8 cellular contexts compared by ENCODE assay signal in genomic region chr3:51501833-51502561, GRCh38. TPM values are rescaled to one million over a fixed set of nuclear protein-coding genes. Genes with fewer than 3 reads are reported as not detected.
DNase-seq lines count a peak whose midpoint lies in the region; ATAC-seq and TF ChIP-seq lines count a peak whose summit lies in the region.

No MANE protein-coding gene starts in this region.

- no peak overlapping the region for H3K56ac ChIP-seq in IMR-90 (ENCODE audit: extremely low read depth, insufficient read depth, low read length)

- CTCF ChIA-PET in IMR-90 (lab: Yijun Ruan, JAX) = interaction anchor here (0.6 to 5.2 kb wide), 8 partner anchors 79 to 297 kb away, joined by 3 to 34 read pairs (median 4); no protein-coding TSS in a partner anchor
- CTCF ChIA-PET in RWPE1 (lab: Yijun Ruan, JAX) = interaction anchor here (0.6 to 2.4 kb wide), 10 partner anchors 136 to 471 kb away, joined by 3 to 10 read pairs (median 4); no protein-coding TSS in a partner anchor

- H3K4me1 ChIP-seq in IMR-90 (ENCODE audit: control insufficient read depth, insufficient read depth, low read length) (no peaks in the 10 kb centered on the region), foreskin keratinocyte (no peaks in the 10 kb centered on the region)

- H4K20me1 ChIP-seq in IMR-90 (ENCODE audit: insufficient read depth, low read length) = peaks cover 12% of the 10 kb centered on the region

- H3K23ac ChIP-seq in IMR-90 (ENCODE audit: low read depth, low read length) = no peak overlapping the region

- H4K5ac ChIP-seq in IMR-90 (ENCODE audit: low read depth, low read length) = peak overlapping the region; percentile 65; the same call in 1 of the 2 replicates

- intact Hi-C loops in IMR-90 (cut with micrococcal nuclease) = loop anchor here (1.0 to 5.0 kb wide), 6 partner anchors 37 to 885 kb away; partner anchors contain the start of genes MAPKAPK3 and RAD54L2

- 0% methylated on average over 3 of the region's 6 CpGs; no CpG with 5 or more reads in 1 of the 2 experiments for WGBS in IMR-90 (ENCODE audit: extremely low coverage in 2 of 2, insufficient read length in 1 of 2), 2 experiments

- H2BK15ac ChIP-seq in IMR-90 (ENCODE audit: low read depth, low read length) = no peak overlapping the region

- peak; percentile 91 for TF ChIP-seq RAD21 in IMR-90 (IDR thresholded peaks at IDR 0.05; ENCODE audit: low read length)

- H3K79me1 ChIP-seq in IMR-90 (ENCODE audit: low read depth in 1 of 2, low read length in 2 of 2) = peaks cover 0 to 8% of the 10 kb centered on the region in 2 experiments; a peak in 3 of 4 replicates

- no peak for TF ChIP-seq POLR2A in IMR-90 (IDR thresholded peaks at IDR 0.05; ENCODE audit: low read depth, low read length)

- POLR2A ChIA-PET in IMR-90 (lab: Charles Lee; ENCODE audit: unreplicated experiment) (no interaction called here), RWPE1 (lab: Yijun Ruan, JAX; ENCODE audit: low non-redundant PET) (no interaction called here)

- H3K18ac ChIP-seq in IMR-90 (ENCODE audit: low read depth, low read length) = no peak overlapping the region

- TF ChIP-seq CTCF in IMR-90 (conservative IDR thresholded peaks at IDR 0.05; ENCODE audit: low read depth, low read length) (peak; percentile 89), RWPE1 (conservative IDR thresholded peaks at IDR 0.05; ENCODE audit: low read depth) (peak; percentile 92), foreskin keratinocyte (conservative IDR thresholded peaks at IDR 0.05) (peak; percentile 89)

- no peaks in the 10 kb centered on the region for H3K9me1 ChIP-seq in IMR-90 (ENCODE audit: insufficient read depth, low read length)

- H3K9me3 ChIP-seq in IMR-90 (ENCODE audit: control insufficient read depth, insufficient read depth, low read length) = no peaks in the 10 kb centered on the region

- H2AK9ac ChIP-seq in IMR-90 (replicated peaks; ENCODE audit: low read depth, low read length, poor library complexity) = peak overlapping the region; percentile 83

- dilution Hi-C loops in IMR-90 (cut with HindIII; ENCODE audit: low sequenced_read_pairs, unreplicated experiment) = no loop called here

- H3K4ac ChIP-seq in IMR-90 (ENCODE audit: low read depth, low read length) = no peak overlapping the region

- H3K9ac ChIP-seq in IMR-90 (ENCODE audit: low read depth, low read length) = no peak overlapping the region

- no peak overlapping the region for H3K14ac ChIP-seq in IMR-90 (replicated peaks; ENCODE audit: low read depth, low read length)

- H2BK5ac ChIP-seq in IMR-90 (ENCODE audit: low read depth, low read length, poor library complexity, severe bottlenecking) = no peak overlapping the region

- H2BK20ac ChIP-seq in IMR-90 (ENCODE audit: low read depth, low read length) = no peak overlapping the region

- in situ Hi-C loops in IMR-90 (cut with MboI; ENCODE audit: low sequenced_read_pairs) = loop anchor here (5.0 to 25.0 kb wide), 3 partner anchors 133 to 285 kb away; partner anchors contain the start of gene IQCF6

- peak overlapping the region; percentile 85 for H2AFZ ChIP-seq in IMR-90 (replicated peaks; ENCODE audit: low read length, poor library complexity)

- H3K4me2 ChIP-seq in IMR-90 (ENCODE audit: low read depth, low read length) = no peak overlapping the region

- no peak overlapping the region for H4K91ac ChIP-seq in IMR-90 (ENCODE audit: insufficient read depth, low read depth, low read length)

- BruUV-seq in IMR-90 (replicated peaks; lab: Mats Ljungman, UMichigan) = no TSS peak

- no peak overlapping the region for H3K27ac ChIP-seq in IMR-90 (ENCODE audit: insufficient read depth, low read length)
- no peak overlapping the region for H3K27ac ChIP-seq in RWPE1
- no peak overlapping the region for H3K27ac ChIP-seq in foreskin keratinocyte

- H3K36me3 ChIP-seq in IMR-90 (ENCODE audit: control insufficient read depth, insufficient read depth, low read length) = no peaks in the 10 kb centered on the region

- peak overlapping the region; percentile 63 to 96; a peak in 3 of 4 replicates for H4K8ac ChIP-seq in IMR-90 (ENCODE audit: low read depth in 2 of 2, low read length in 2 of 2)

- DNase-seq in GM04504 (ENCODE audit: low read depth) (peak; percentile 39), IMR-90 (peak; percentile 71), RWPE1 (ENCODE audit: low spot score) (peak; percentile 42), foreskin keratinocyte (peak in 1 of 2 donors; percentile 29), nucleus accumbens (lab: John Stamatoyannopoulos, UW) (peak in 53 of 56 donors; percentile 10 to 86 (median 54)), superior temporal gyrus (ENCODE audit: extremely low spot score) (peak; percentile 91)
- DNase-seq in activated effector memory CD4-positive, alpha-beta T cell treated with Interleukin-2 at 50 U/mL for 16 hours = peak; percentile 70

- no peak overlapping the region for H2BK120ac ChIP-seq in IMR-90 (ENCODE audit: low read depth, low read length)

- ATAC-seq in IMR-90 (ENCODE audit: low read depth) (peak; percentile 35; the same call in 1 of the 2 replicates), foreskin keratinocyte (peak; percentile 20), GM18498 (IDR thresholded peaks at IDR 0.05; ENCODE audit: unreplicated experiment) (no peak)

- no peak overlapping the region for H2AK5ac ChIP-seq in IMR-90 (ENCODE audit: low read depth, low read length)

- peaks cover under 1% of the 10 kb centered on the region; the same call in 1 of the 2 replicates for H3K27me3 ChIP-seq in IMR-90 (ENCODE audit: control insufficient read depth, insufficient read depth, low read length)
- no peaks in the 10 kb centered on the region for H3K27me3 ChIP-seq in foreskin keratinocyte

- H3K4me3 ChIP-seq in IMR-90 (ENCODE audit: insufficient read depth, low read depth, low read length) = no peak overlapping the region

TF ChIP-seq in IMR-90, 13 proteins besides CTCF, POLR2A, EP300 and RAD21:
- TF ChIP-seq BHLHE40 (IDR thresholded peaks at IDR 0.05; ENCODE audit: low read depth, low read length) (no peak; the same call in 1 of the 2 replicates), SMC3 (IDR thresholded peaks at IDR 0.05; ENCODE audit: low read depth, low read length) (peak; percentile 90), ELK1 (IDR thresholded peaks at IDR 0.05; ENCODE audit: borderline replicate concordance, low read depth, low read length) (no peak)

RNA-seq across cellular contexts. Expression of gene DCAF1, which starts 2.2 kb away (rescaled TPM):
- total RNA-seq in IMR-90 (2012; rRNA removed) (18.1 and 18.6 TPM in 2 replicates), foreskin keratinocyte (19.8 and 22.4 TPM in 2 replicates)
- polyA plus RNA-seq in IMR-90 (2012; rRNA removed) (6.2 and 7.7 TPM in 2 replicates), foreskin keratinocyte (5.2 and 7.0 TPM in 2 replicates)
- polyA plus RNA-seq in IMR-90 (2012; cell fraction: cytosol; rRNA removed) = 2.7 and 4.1 TPM in 2 replicates
- 5.3 and 15.5 TPM in 2 replicates for polyA plus RNA-seq in IMR-90 (2012; cell fraction: nucleus; rRNA removed; ENCODE audit: low replicate concordance)

RNA-seq across cellular contexts. Expression of gene RAD54L2, which starts 36.5 kb away (rescaled TPM):
- total RNA-seq in IMR-90 (2012; rRNA removed) = 22.2 and 24.2 TPM in 2 replicates
- 6.8 and 6.9 TPM in 2 replicates for polyA plus RNA-seq in IMR-90 (2012; rRNA removed)
- 1.9 and 2.4 TPM in 2 replicates for polyA plus RNA-seq in IMR-90 (2012; cell fraction: cytosol; rRNA removed)
- polyA plus RNA-seq in IMR-90 (2012; cell fraction: nucleus; rRNA removed; ENCODE audit: low replicate concordance) = 12.7 and 19.6 TPM in 2 replicates
- 12.9 and 13.3 TPM in 2 replicates for total RNA-seq in foreskin keratinocyte
- 2.1 and 2.4 TPM in 2 replicates for polyA plus RNA-seq in foreskin keratinocyte
